ENCODE assay signal across 19 cellular contexts in the genomic region with DNA sequence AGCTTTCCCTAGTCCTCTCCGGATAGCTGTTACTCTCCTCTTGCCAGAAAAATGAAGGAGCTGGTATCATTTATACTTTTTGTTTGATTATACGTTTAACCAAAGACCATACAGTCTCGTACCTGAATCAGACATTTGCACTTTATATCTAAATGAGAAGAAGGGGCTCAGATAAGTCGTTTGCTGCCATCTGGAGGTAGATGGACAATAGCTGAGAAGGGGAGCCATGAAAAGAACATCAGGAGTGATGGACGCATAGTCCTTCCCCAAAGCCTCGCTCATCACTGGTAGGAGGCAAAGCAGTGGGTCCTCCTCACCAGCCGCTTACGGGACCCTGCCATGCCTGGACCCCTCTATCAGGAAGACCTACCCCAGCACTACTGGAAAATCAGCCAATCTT. TPM values are rescaled to one million over a fixed set of nuclear protein-coding genes. Genes with fewer than 3 reads are reported as not detected.
A peak's percentile ranks its signal among the peaks of the same experiment; 100 is the strongest.
DNase-seq lines count a peak whose midpoint lies in the region; ATAC-seq and TF ChIP-seq lines count a peak whose summit lies in the region.
"Had no signal": no experiment of that assay in that cellular context is flagged by ENCODE, and none has a peak within 500 bp of the region (broad histone marks: within the 10 kb centered on the region; RNA-seq: fewer than 3 reads in every experiment).

No MANE protein-coding gene starts in this region.

- peaks cover 20% of the 10 kb centered on the region for H3K36me3 ChIP-seq in CD4-positive, CD25-positive, alpha-beta regulatory T cell (ENCODE audit: control insufficient read depth, insufficient read depth, low read length)
- H3K36me3 ChIP-seq in OCI-LY3 (replicated peaks; ENCODE audit: low read depth, low read length) (peaks cover 11% of the 10 kb centered on the region), Caco-2 (ENCODE audit: control insufficient read depth, insufficient read depth, low read length) (no peaks in the 10 kb centered on the region), trophoblast cell (ENCODE audit: control insufficient read depth in 1 of 2, insufficient read depth in 2 of 2, low read length in 2 of 2) (peaks cover 2 to 8% of the 10 kb centered on the region in 2 experiments)
- H3K36me3 ChIP-seq: prostate gland had no signal

- no peak overlapping the region for H3K4me3 ChIP-seq in CD4-positive, CD25-positive, alpha-beta regulatory T cell (ENCODE audit: low read depth, low read length)
- H3K4me3 ChIP-seq in OCI-LY3 (ENCODE audit: low read length) (no peak overlapping the region), epithelial cell of proximal tubule (ENCODE audit: low read depth, low read length) (no peak overlapping the region), Caco-2 (ENCODE audit: low read depth, low read length) (no peak overlapping the region), trophoblast cell (ENCODE audit: low read depth, low read length) (no peak overlapping the region)
- H3K4me3 ChIP-seq: lung, prostate gland, stomach had no signal

- H3K4me3 Mint-ChIP-seq in CD4-positive, CD25-positive, alpha-beta regulatory T cell = no peak overlapping the region
- no peak overlapping the region for H3K4me3 Mint-ChIP-seq in Caco-2 (ENCODE audit: unreplicated experiment)
- H3K4me3 Mint-ChIP-seq: activated naive CD4-positive, alpha-beta T cell treated with anti-CD3 and anti-CD28 coated beads, Interleukin-2, amount 50 U/mL, for 24 hours; B cell; naive thymus-derived CD8-positive, alpha-beta T cell had no signal

- H4K91ac ChIP-seq in trophoblast cell (ENCODE audit: low read depth, low read length) = no peak overlapping the region

- peaks cover 26% of the 10 kb centered on the region for H3K36me3 Mint-ChIP-seq in CD4-positive, CD25-positive, alpha-beta regulatory T cell
- H3K36me3 Mint-ChIP-seq in Caco-2 (ENCODE audit: insufficient read depth, unreplicated experiment) = peaks cover 48% of the 10 kb centered on the region

- no peaks in the 10 kb centered on the region for H3K9me3 ChIP-seq in CD4-positive, CD25-positive, alpha-beta regulatory T cell (ENCODE audit: control insufficient read depth in 2 of 2, low read length in 2 of 2)
- no peaks in the 10 kb centered on the region for H3K9me3 ChIP-seq in OCI-LY3 (ENCODE audit: insufficient read depth, low read length)
- no peaks in the 10 kb centered on the region for H3K9me3 ChIP-seq in Caco-2
- no peaks in the 10 kb centered on the region for H3K9me3 ChIP-seq in trophoblast cell (ENCODE audit: insufficient read depth, low read depth, low read length)
- H3K9me3 ChIP-seq: prostate gland, stomach had no signal

- no peaks in the 10 kb centered on the region for H4K20me1 ChIP-seq in OCI-LY3 (ENCODE audit: insufficient read depth, low read length)

- intact Hi-C loops in Caco-2 (cut with micrococcal nuclease; ENCODE audit: unreplicated experiment) = loop anchor here (1.0 kb wide), 1 partner anchor 499 kb away; no protein-coding TSS in a partner anchor

- H2BK5ac ChIP-seq in trophoblast cell (ENCODE audit: low read depth, low read length, poor library complexity) = no peak overlapping the region

- peaks cover 2% of the 10 kb centered on the region for H3K79me1 ChIP-seq in trophoblast cell (ENCODE audit: low read length)

- H4K12ac ChIP-seq in trophoblast cell (ENCODE audit: low read depth, low read length) = no peak overlapping the region

- TF ChIP-seq CTCF in GM12872 (IDR thresholded peaks at IDR 0.05; ENCODE audit: insufficient read depth, low read depth, low read length) (peak; percentile 18; the same call in 1 of the 3 replicates), OCI-LY3 (IDR thresholded peaks at IDR 0.05; ENCODE audit: low read depth, low read length) (peak; percentile 17; the same call in 1 of the 2 replicates), epithelial cell of proximal tubule (conservative IDR thresholded peaks at IDR 0.05; ENCODE audit: low read depth, low read length) (peak; percentile 25), Caco-2 (IDR thresholded peaks at IDR 0.05; ENCODE audit: insufficient read depth in 1 of 2, low read depth in 1 of 2, low read length in 1 of 2, severe bottlenecking in 1 of 2, unreplicated experiment in 1 of 2) (no peak)

- H3K9me3 Mint-ChIP-seq in CD4-positive, CD25-positive, alpha-beta regulatory T cell = no peaks in the 10 kb centered on the region
- no peaks in the 10 kb centered on the region for H3K9me3 Mint-ChIP-seq in Caco-2 (ENCODE audit: unreplicated experiment)
- H3K9me3 Mint-ChIP-seq: activated naive CD4-positive, alpha-beta T cell treated with anti-CD3 and anti-CD28 coated beads, Interleukin-2, amount 50 U/mL, for 24 hours; naive thymus-derived CD8-positive, alpha-beta T cell had no signal

- H3K27me3 ChIP-seq in CD4-positive, CD25-positive, alpha-beta regulatory T cell (ENCODE audit: control insufficient read depth, insufficient read depth, low read length) = no peaks in the 10 kb centered on the region
- H3K27me3 ChIP-seq in OCI-LY3 (ENCODE audit: low read depth, low read length) (no peaks in the 10 kb centered on the region), Caco-2 (replicated peaks; ENCODE audit: control insufficient read depth, insufficient read depth, low read length) (no peaks in the 10 kb centered on the region), trophoblast cell (ENCODE audit: insufficient read depth, low read length) (no peaks in the 10 kb centered on the region)
- H3K27me3 ChIP-seq: brain microvascular endothelial cell, stomach had no signal

- H3K4me1 Mint-ChIP-seq in CD4-positive, CD25-positive, alpha-beta regulatory T cell = no peaks in the 10 kb centered on the region
- peaks cover 7% of the 10 kb centered on the region for H3K4me1 Mint-ChIP-seq in Caco-2 (ENCODE audit: low read depth, unreplicated experiment)
- H3K4me1 Mint-ChIP-seq: activated naive CD4-positive, alpha-beta T cell treated with anti-CD3 and anti-CD28 coated beads, Interleukin-2, amount 50 U/mL, for 24 hours; B cell had no signal

- no peaks in the 10 kb centered on the region for H3K4me1 ChIP-seq in CD4-positive, CD25-positive, alpha-beta regulatory T cell (ENCODE audit: control insufficient read depth, insufficient read depth, low read length, poor library complexity, severe bottlenecking)
- H3K4me1 ChIP-seq in OCI-LY3 (ENCODE audit: low read length) (no peaks in the 10 kb centered on the region), Caco-2 (no peaks in the 10 kb centered on the region), trophoblast cell (ENCODE audit: control insufficient read depth in 1 of 2, insufficient read depth in 2 of 2, low read length in 2 of 2) (peaks cover 3% of the 10 kb centered on the region in 2 experiments)
- H3K4me1 ChIP-seq: prostate gland had no signal

- no peak overlapping the region for H2AK5ac ChIP-seq in trophoblast cell (ENCODE audit: low read length)

- no peak overlapping the region for H3K4ac ChIP-seq in trophoblast cell (ENCODE audit: low read depth, low read length)

- CTCF ChIA-PET in Caco-2 (lab: Charles Lee) = interaction anchor here (0.7 kb wide), 1 partner anchor 16 kb away, joined by 3 read pairs; no protein-coding TSS in a partner anchor

- no peak overlapping the region for H3K23ac ChIP-seq in trophoblast cell (ENCODE audit: low read length)

- WGBS in trophoblast cell (ENCODE audit: extremely low coverage, insufficient coverage, insufficient read length) = no CpG with 5 or more reads among the region's 8 CpGs

- no peak overlapping the region for H2BK12ac ChIP-seq in trophoblast cell (ENCODE audit: low read length)

- H3K4me2 ChIP-seq in OCI-LY3 (ENCODE audit: low read length) = no peak overlapping the region
- H3K4me2 ChIP-seq in trophoblast cell (ENCODE audit: low read length) = no peak overlapping the region

- no peak overlapping the region for H3K18ac ChIP-seq in trophoblast cell (ENCODE audit: low read length)

- H3K9ac ChIP-seq in OCI-LY3 (ENCODE audit: low read length) (no peak overlapping the region), trophoblast cell (ENCODE audit: low read length) (no peak overlapping the region)

- peak overlapping the region in 2 of 3 donors; percentile 33 to 45 for H3K27ac Mint-ChIP-seq in CD4-positive, CD25-positive, alpha-beta regulatory T cell
- H3K27ac Mint-ChIP-seq in Caco-2 (ENCODE audit: unreplicated experiment) = no peak overlapping the region
- H3K27ac Mint-ChIP-seq: activated naive CD4-positive, alpha-beta T cell treated with anti-CD3 and anti-CD28 coated beads, Interleukin-2, amount 50 U/mL, for 24 hours; B cell had no signal

- H2AFZ ChIP-seq in OCI-LY3 (ENCODE audit: low read depth, low read length) = no peak overlapping the region
- no peak overlapping the region for H2AFZ ChIP-seq in trophoblast cell (ENCODE audit: insufficient read depth, low read length, poor library complexity)

- ATAC-seq in CD4-positive, CD25-positive, alpha-beta regulatory T cell (ENCODE audit: low read depth in 2 of 2) = no peak
- ATAC-seq in GM21515 (IDR thresholded peaks at IDR 0.05; ENCODE audit: unreplicated experiment) = no peak
- ATAC-seq: activated CD4-positive, CD25-positive, alpha-beta regulatory T cell treated with anti-CD3 and anti-CD28 coated beads, Interleukin-2, amount 50 U/mL, for 24 hours; naive thymus-derived CD8-positive, alpha-beta T cell had no signal

- POLR2A ChIA-PET in Caco-2 (lab: Charles Lee) = no interaction called here

- no TSS peak for BruUV-seq in Caco-2 (replicated peaks; lab: Mats Ljungman, UMichigan)

- H2BK120ac ChIP-seq in trophoblast cell (ENCODE audit: insufficient read depth, low read length, poor library complexity) = no peak overlapping the region

- no peak overlapping the region for H4K8ac ChIP-seq in trophoblast cell (ENCODE audit: low read depth, low read length)

- DNase-seq in CD4-positive, CD25-positive, alpha-beta regulatory T cell = no peak
- DNase-seq in epithelial cell of proximal tubule (ENCODE audit: low read depth) (no peak), Caco-2 (no peak), trophoblast cell (no peak)
- no peak for DNase-seq in activated CD8-positive, alpha-beta memory T cell treated with anti-CD3 and anti-CD28 coated beads for 24 hours
- DNase-seq: brain microvascular endothelial cell; DMS79 treated with DMSO at 0.1 percent for 48 hours; naive thymus-derived CD8-positive, alpha-beta T cell; NCI-H1092 treated with DMSO at 0.1 percent for 48 hours; NCI-H446 treated with DMSO at 0.1 percent for 48 hours; stomach had no signal

- no peak overlapping the region for H3K27ac ChIP-seq in CD4-positive, CD25-positive, alpha-beta regulatory T cell (ENCODE audit: insufficient read depth, low read length, poor library complexity, severe bottlenecking)
- H3K27ac ChIP-seq in OCI-LY3 (ENCODE audit: low read length) = no peak overlapping the region
- no peak overlapping the region for H3K27ac ChIP-seq in trophoblast cell (ENCODE audit: low read depth, low read length)
- H3K27ac ChIP-seq: brain microvascular endothelial cell, prostate gland, stomach had no signal

- no peak overlapping the region for H3K14ac ChIP-seq in trophoblast cell (ENCODE audit: low read length)

- H3K79me2 ChIP-seq in OCI-LY3 (ENCODE audit: low read length) = no peaks in the 10 kb centered on the region
- no peaks in the 10 kb centered on the region for H3K79me2 ChIP-seq in trophoblast cell (ENCODE audit: control insufficient read depth, insufficient read depth, low read length, poor library complexity)

- H3K27me3 Mint-ChIP-seq in CD4-positive, CD25-positive, alpha-beta regulatory T cell = no peaks in the 10 kb centered on the region
- no peaks in the 10 kb centered on the region for H3K27me3 Mint-ChIP-seq in Caco-2 (ENCODE audit: insufficient read depth, unreplicated experiment)
- H3K27me3 Mint-ChIP-seq: activated naive CD4-positive, alpha-beta T cell treated with anti-CD3 and anti-CD28 coated beads, Interleukin-2, amount 50 U/mL, for 24 hours; B cell; naive thymus-derived CD8-positive, alpha-beta T cell had no signal

RNA-seq across cellular contexts. Expression of a gene that starts 45.4 kb away (rescaled TPM):
- total RNA-seq in CD4-positive, CD25-positive, alpha-beta regulatory T cell = 11.0 TPM
- polyA plus RNA-seq in CD4-positive, CD25-positive, alpha-beta regulatory T cell = 10 to 100 TPM; 17.3 to 24.8 (median 22.4) TPM
- total RNA-seq in epithelial cell of proximal tubule (39.1 and 48.8 TPM in 2 replicates), Caco-2 (2022) (41.4 and 42.9 TPM in 2 replicates)
- 34.5 and 35.5 TPM in 2 replicates for polyA plus RNA-seq in trophoblast cell (2013)

Comparison
In these comparisons a context has a peak if more than half of its experiments do, and no peak if none do; other contexts are left out.
1. CTCF ChIP-seq: peak in GM12872 (single experiment), OCI-LY3 (single experiment) and epithelial cell of proximal tubule (single experiment); none in Caco-2 (0 of 2).